Comparison of ENCODE assay signal across 8 cellular contexts in the genomic region with DNA sequence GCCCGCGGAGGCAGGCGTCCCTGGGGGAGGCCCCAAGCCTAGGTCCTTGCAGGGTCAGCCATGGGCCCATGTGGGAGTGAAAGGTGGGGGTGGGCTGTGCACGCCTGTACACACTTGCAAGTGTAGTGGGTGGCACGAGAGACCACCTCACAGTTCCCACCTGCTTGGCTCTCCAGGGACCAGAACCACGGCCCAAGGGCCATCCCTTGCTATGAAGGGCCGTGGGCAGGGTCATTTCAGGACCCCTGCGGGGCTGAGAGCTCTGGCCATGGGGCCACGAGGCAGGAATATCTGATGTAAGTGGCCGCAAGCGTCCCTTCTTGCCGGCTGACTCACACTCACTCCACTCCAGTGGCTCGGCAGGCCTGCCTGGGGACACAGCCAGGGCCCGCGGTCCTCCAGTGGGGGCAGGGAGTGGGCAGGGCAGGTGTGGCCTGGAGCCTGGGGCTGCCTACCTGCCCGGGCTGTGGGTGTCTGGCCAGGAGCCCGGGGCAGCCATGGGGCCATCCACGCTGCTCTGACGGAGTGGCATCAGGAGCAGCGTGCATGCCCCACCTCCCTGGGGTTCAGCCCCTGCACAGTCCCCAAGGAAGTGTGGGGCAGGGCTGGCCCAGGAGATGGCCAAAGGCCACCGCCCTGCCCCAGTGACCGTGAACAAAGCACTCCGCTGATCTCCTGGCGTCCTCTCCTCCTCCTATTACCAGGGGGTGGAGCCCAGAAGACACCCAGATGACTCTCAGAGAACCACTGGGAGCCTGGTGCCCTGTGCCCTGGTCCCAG. TPM values are rescaled to one million over a fixed set of nuclear protein-coding genes. Genes with fewer than 3 reads are reported as not detected.
DNase-seq lines count a peak whose midpoint lies in the region; ATAC-seq and TF ChIP-seq lines count a peak whose summit lies in the region.

No MANE protein-coding gene starts in this region.

- peaks cover 19% of the 10 kb centered on the region for H3K36me3 Mint-ChIP-seq in effector memory CD8-positive, alpha-beta T cell (ENCODE audit: insufficient read depth)

- H3K9me3 ChIP-seq in RWPE2 (ENCODE audit: severe bottlenecking), result no peaks in the 10 kb centered on the region
- H3K9me3 ChIP-seq in mucosa of descending colon, result no peaks in the 10 kb centered on the region
- no peaks in the 10 kb centered on the region for H3K9me3 ChIP-seq in vagina

- TF ChIP-seq CTCF in RWPE2 (IDR thresholded peaks at IDR 0.05; ENCODE audit: poor library complexity, severe bottlenecking) (no peak), mucosa of descending colon (IDR thresholded peaks at IDR 0.05) (no peak), vagina (IDR thresholded peaks at IDR 0.05) (no peak)

- H3K27ac ChIP-seq in RWPE2 (ENCODE audit: poor library complexity, severe bottlenecking), result peak overlapping the region; percentile 97
- peak overlapping the region; percentile 99 for H3K27ac ChIP-seq in vagina

- H3K36me3 ChIP-seq in RWPE2 (ENCODE audit: low read depth) (no peaks in the 10 kb centered on the region), mucosa of descending colon (ENCODE audit: low read depth) (no peaks in the 10 kb centered on the region), vagina (no peaks in the 10 kb centered on the region)

- peak; percentile 56 for DNase-seq in activated CD8-positive, alpha-beta memory T cell treated with anti-CD3 and anti-CD28 coated beads, Interleukin-2, amount 50 U/mL, for 48 hours
- DNase-seq in activated CD8-positive, alpha-beta memory T cell treated with anti-CD3 and anti-CD28 coated beads for 24 hours, result no peak
- no peak for DNase-seq in RWPE2 (ENCODE audit: low spot score)
- DNase-seq in effector memory CD8-positive, alpha-beta T cell, result no peak
- DNase-seq in mucosa of descending colon, result peak; percentile 88 to 91 (median 89)
- DNase-seq in vagina (ENCODE audit: extremely low spot score in 2 of 2), result no peak
- DNase-seq in NCI-H1694 (lab: John Stamatoyannopoulos, UW), result no peak

- H3K27me3 Mint-ChIP-seq in effector memory CD8-positive, alpha-beta T cell, result no peaks in the 10 kb centered on the region

- TF ChIP-seq POLR2A in vagina (IDR thresholded peaks at IDR 0.05), result no peak

- H3K4me1 ChIP-seq in RWPE2 (ENCODE audit: insufficient read depth, poor library complexity, severe bottlenecking) (peaks cover 39% of the 10 kb centered on the region), mucosa of descending colon (ENCODE audit: low read depth) (peaks cover 55% of the 10 kb centered on the region), vagina (peaks cover 81% of the 10 kb centered on the region)

- H3K9me3 Mint-ChIP-seq in effector memory CD8-positive, alpha-beta T cell, result no peaks in the 10 kb centered on the region

- peak overlapping the region; percentile 97 to 98 for H3K27ac Mint-ChIP-seq in effector memory CD8-positive, alpha-beta T cell

- intact Hi-C loops in mucosa of descending colon (cut with DNase I, micrococcal nuclease) (no loop called here), vagina (cut with DNase I) (no loop called here)

- H3K27me3 ChIP-seq in RWPE2 (ENCODE audit: insufficient read depth, poor library complexity, severe bottlenecking) (no peaks in the 10 kb centered on the region), vagina (no peaks in the 10 kb centered on the region)

- H3K4me1 Mint-ChIP-seq in effector memory CD8-positive, alpha-beta T cell (ENCODE audit: low read depth in 2 of 2), result peaks cover 28 to 31% of the 10 kb centered on the region in 2 donors

- H3K4me3 ChIP-seq in RWPE2 (ENCODE audit: severe bottlenecking) (no peak overlapping the region), mucosa of descending colon (no peak overlapping the region), vagina (peak overlapping the region; percentile 56 to 93)

- H3K4me3 Mint-ChIP-seq in effector memory CD8-positive, alpha-beta T cell, result peak overlapping the region; percentile 92 to 94

- ATAC-seq in RWPE2 (ENCODE audit: low read depth) (peak; percentile 40), mucosa of descending colon (peak; percentile 69), HG03025 (IDR thresholded peaks at IDR 0.05; ENCODE audit: low FRiP score, unreplicated experiment) (no peak)
- ATAC-seq in effector memory CD8-positive, alpha-beta T cell (replicated peaks), result no peak

RNA-seq across cellular contexts. Expression of a gene that starts 8.6 kb away (rescaled TPM):
- 100 to 1,000 TPM; 252 to 330 (median 304) TPM for total RNA-seq in mucosa of descending colon
- 185 TPM for total RNA-seq in vagina

RNA-seq across cellular contexts. Expression of a gene that starts 36.5 kb away (rescaled TPM):
- 10 to 100 TPM; 39.8 to 76.8 (median 43.7) TPM for total RNA-seq in mucosa of descending colon
- total RNA-seq in vagina, result 50.6 TPM

RNA-seq across cellular contexts. Expression of a gene that starts 37.1 kb away (rescaled TPM):
- total RNA-seq in mucosa of descending colon (1 to 10 TPM; 2.2 to 5.3 (median 3.4) TPM), vagina (7.9 TPM)

RNA-seq across cellular contexts. Expression of a gene that starts 44.1 kb away (rescaled TPM):
- total RNA-seq in mucosa of descending colon (10 to 100 TPM; 66.0 to 82.3 (median 71.5) TPM), vagina (81.5 TPM)

Comparison
In these comparisons a context has a peak if more than half of its experiments do, and no peak if none do; other contexts are left out.
1. DNase-seq: peak in activated CD8-positive, alpha-beta memory T cell treated with anti-CD3 and anti-CD28 coated beads, Interleukin-2, amount 50 U/mL, for 48 hours (single experiment) and mucosa of descending colon (3 of 3); none in activated CD8-positive, alpha-beta memory T cell treated with anti-CD3 and anti-CD28 coated beads for 24 hours (single experiment), RWPE2 (single experiment), effector memory CD8-positive, alpha-beta T cell (0 of 3), vagina (0 of 2) and NCI-H1694 (single experiment).
2. ATAC-seq: peak in RWPE2 (single experiment) and mucosa of descending colon (single experiment); none in effector memory CD8-positive, alpha-beta T cell (single experiment) and HG03025 (single experiment).
3. H3K4me3 ChIP-seq: peak in vagina (2 of 2); none in RWPE2 (single experiment) and mucosa of descending colon (single experiment).